Comparison of ENCODE assay signal across 18 cellular contexts in the genomic region with DNA sequence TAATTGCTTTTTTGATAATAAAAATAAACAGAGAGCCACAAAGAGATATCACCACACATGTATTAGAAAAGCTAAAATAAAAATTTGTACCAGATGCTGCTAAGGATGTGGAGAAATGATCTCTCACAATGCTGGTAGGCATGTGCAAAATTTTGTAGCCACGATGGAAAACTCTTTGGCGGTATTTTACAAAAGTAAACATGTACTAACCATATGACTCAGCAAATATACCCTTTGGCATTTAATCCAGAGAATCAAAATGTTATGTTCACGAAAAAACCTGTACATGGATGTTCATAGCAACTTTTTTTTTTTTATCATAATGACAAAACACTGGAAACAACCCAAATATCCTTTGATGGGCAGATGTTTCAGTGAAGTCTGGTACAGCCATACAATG.
A peak's percentile ranks its signal among the peaks of the same experiment; 100 is the strongest.
DNase-seq lines count a peak whose midpoint lies in the region; ATAC-seq and TF ChIP-seq lines count a peak whose summit lies in the region.
"Had no signal": no experiment of that assay in that cellular context is flagged by ENCODE, and none has a peak within 500 bp of the region (broad histone marks: within the 10 kb centered on the region; RNA-seq: fewer than 3 reads in every experiment).

No MANE protein-coding gene starts in this region.

- H4K20me1 ChIP-seq in PC-3 (ENCODE audit: low read length) (no peaks in the 10 kb centered on the region), fibroblast of lung (ENCODE audit: control insufficient read depth, extremely low read depth, insufficient read depth, low read length) (no peaks in the 10 kb centered on the region), SK-N-SH (ENCODE audit: insufficient read depth) (no peaks in the 10 kb centered on the region)

- no peak overlapping the region for H3K4me3 Mint-ChIP-seq in MCF 10A (ENCODE audit: unreplicated experiment)
- H3K4me3 Mint-ChIP-seq: B cell had no signal

- H3K4me1 ChIP-seq in breast epithelium (no peaks in the 10 kb centered on the region), PC-3 (ENCODE audit: insufficient read depth, low read length) (peaks cover 9% of the 10 kb centered on the region), fibroblast of lung (ENCODE audit: control insufficient read depth, extremely low read depth, insufficient read depth, low read length) (peaks cover 3% of the 10 kb centered on the region), tibial artery (peaks cover 0 to 74% (median 8%) of the 10 kb centered on the region in 4 donors), SK-N-SH (ENCODE audit: control insufficient read depth in 1 of 2, insufficient read depth in 2 of 2, low read depth in 1 of 2, low read length in 1 of 2) (peaks cover 0 to 5% of the 10 kb centered on the region in 2 experiments; a peak in 1 of 4 replicates)
- H3K4me1 ChIP-seq: SJCRH30 had no signal

- H3F3A ChIP-seq in PC-3 (ENCODE audit: low read length, unreplicated experiment) (no peaks in the 10 kb centered on the region), SK-N-SH (replicated peaks; ENCODE audit: insufficient read depth) (peaks cover 27% of the 10 kb centered on the region)

- no peak overlapping the region for H3K4me3 ChIP-seq in breast epithelium
- no peak overlapping the region for H3K4me3 ChIP-seq in PC-3 (ENCODE audit: low read length)
- H3K4me3 ChIP-seq in fibroblast of lung (replicated peaks in 1 of 4; ENCODE audit: control extremely low read depth in 1 of 4, insufficient read depth in 1 of 4, low read depth in 3 of 4, low read length in 4 of 4) = no peak overlapping the region
- H3K4me3 ChIP-seq in tibial artery = no peak overlapping the region
- H3K4me3 ChIP-seq in brain microvascular endothelial cell (ENCODE audit: low read depth, low read length) = no peak overlapping the region
- no peak overlapping the region for H3K4me3 ChIP-seq in SK-N-SH (ENCODE audit: low read depth in 2 of 2, low read length in 1 of 2)
- H3K4me3 ChIP-seq: PC-9, SJCRH30 had no signal

- H3K36me3 Mint-ChIP-seq in MCF 10A (ENCODE audit: insufficient read depth, unreplicated experiment) = peaks cover 10% of the 10 kb centered on the region

- DNase-seq in MCF 10A (ENCODE audit: unreplicated experiment) (peak; percentile 61), breast epithelium (ENCODE audit: low spot score in 2 of 2) (no peak), PC-3 (peak; percentile 49), fibroblast of lung (ENCODE audit: low read depth in 2 of 2) (peak; percentile 44 to 47), tibial artery (no peak), NCI-H2107 (lab: John Stamatoyannopoulos, UW) (no peak), brain microvascular endothelial cell (no peak), SK-N-SH (no peak)
- DNase-seq: DND-41, GDM1, GOT3, NCI-H1105 treated with DMSO at 0.1 percent for 48 hours, NCI-H1694, NCI-H226, PC-9, SJCRH30 had no signal

- no peaks in the 10 kb centered on the region for H3K79me2 ChIP-seq in PC-3 (ENCODE audit: low read length)
- H3K79me2 ChIP-seq in fibroblast of lung (ENCODE audit: control insufficient read depth, insufficient read depth, low read length) = peaks cover 7% of the 10 kb centered on the region
- H3K79me2 ChIP-seq in SK-N-SH (ENCODE audit: insufficient read depth) = peaks cover 71% of the 10 kb centered on the region

- ATAC-seq in PC-3 = no peak; the same call in 1 of the 2 replicates

- H3K9ac ChIP-seq in PC-3 (ENCODE audit: low read length) = no peak overlapping the region
- H3K9ac ChIP-seq in fibroblast of lung (ENCODE audit: insufficient read depth, low read length) = no peak overlapping the region
- H3K9ac ChIP-seq in SK-N-SH = no peak overlapping the region

- no peak overlapping the region for H3K4me2 ChIP-seq in PC-3 (ENCODE audit: low read length)
- no peak overlapping the region for H3K4me2 ChIP-seq in fibroblast of lung (ENCODE audit: extremely low read depth, insufficient read depth, low read length)
- H3K4me2 ChIP-seq in SK-N-SH = no peak overlapping the region
- H3K4me2 ChIP-seq: PC-9 had no signal

- H2AFZ ChIP-seq in PC-3 (ENCODE audit: low read length) (no peak overlapping the region), fibroblast of lung (ENCODE audit: low read length) (no peak overlapping the region), SK-N-SH (ENCODE audit: low read depth) (no peak overlapping the region)
- H2AFZ ChIP-seq: PC-9 had no signal

- no peak overlapping the region for H3K27ac Mint-ChIP-seq in MCF 10A (ENCODE audit: low read depth, unreplicated experiment)
- H3K27ac Mint-ChIP-seq: B cell had no signal

- in situ Hi-C loops in brain microvascular endothelial cell (cut with HindIII; ENCODE audit: low pct_ligation_motif_present, low sequenced_read_pairs) = no loop called here

- no peak for TF ChIP-seq EP300 in SK-N-SH (IDR thresholded peaks at IDR 0.05; ENCODE audit: borderline replicate concordance in 1 of 2, low read depth in 1 of 2, low read length in 1 of 2)

- H3K27me3 ChIP-seq in breast epithelium (no peaks in the 10 kb centered on the region), PC-3 (ENCODE audit: low read length) (no peaks in the 10 kb centered on the region), fibroblast of lung (ENCODE audit: control insufficient read depth, insufficient read depth, low read length) (no peaks in the 10 kb centered on the region), tibial artery (no peaks in the 10 kb centered on the region), brain microvascular endothelial cell (replicated peaks) (no peaks in the 10 kb centered on the region), SK-N-SH (ENCODE audit: insufficient read depth) (no peaks in the 10 kb centered on the region)
- H3K27me3 ChIP-seq: SJCRH30 had no signal

- H3K27ac ChIP-seq in breast epithelium (no peak overlapping the region), PC-3 (ENCODE audit: low read length) (no peak overlapping the region), fibroblast of lung (ENCODE audit: insufficient read depth, low read length) (no peak overlapping the region), tibial artery (peak overlapping the region; percentile 5 to 26), brain microvascular endothelial cell (no peak overlapping the region), SK-N-SH (ENCODE audit: low read depth in 2 of 2, low read length in 1 of 2) (peak overlapping the region in 1 of 2 experiments; percentile 17; a peak in 1 of 4 replicates)
- H3K27ac ChIP-seq: 22Rv1, PC-9, SJCRH30 had no signal

- no peak for TF ChIP-seq CTCF in MCF 10A (IDR thresholded peaks at IDR 0.05; ENCODE audit: unreplicated experiment)
- TF ChIP-seq CTCF in breast epithelium (IDR thresholded peaks at IDR 0.05) = no peak
- no peak for TF ChIP-seq CTCF in PC-3 (conservative IDR thresholded peaks at IDR 0.05; ENCODE audit: low read depth, low read length)
- no peak for TF ChIP-seq CTCF in fibroblast of lung (conservative IDR thresholded peaks at IDR 0.05 in 1 of 2, IDR thresholded peaks at IDR 0.05 in 1 of 2; ENCODE audit: low read depth in 1 of 2, low read length in 2 of 2)
- TF ChIP-seq CTCF in tibial artery (IDR thresholded peaks at IDR 0.05) = no peak
- no peak for TF ChIP-seq CTCF in brain microvascular endothelial cell (IDR thresholded peaks at IDR 0.05; ENCODE audit: low read depth, low read length, missing control alignments)
- no peak for TF ChIP-seq CTCF in SK-N-SH (IDR thresholded peaks at IDR 0.05)

- CTCF ChIA-PET in MCF 10A (lab: Yijun Ruan, JAX) = interaction anchor here (0.8 kb wide), 1 partner anchor 674 kb away, joined by 4 read pairs; no protein-coding TSS in a partner anchor
- CTCF ChIA-PET in PC-3 (lab: Charles Lee) = no interaction called here
- CTCF ChIA-PET in SK-N-SH (lab: Yijun Ruan, JAX) = no interaction called here

- BruUV-seq in MCF 10A (replicated peaks; lab: Mats Ljungman, UMichigan) (no TSS peak), PC-3 (replicated peaks; lab: Mats Ljungman, UMichigan) (no TSS peak)

- H3K9me3 Mint-ChIP-seq in MCF 10A (ENCODE audit: unreplicated experiment) = no peaks in the 10 kb centered on the region

- H3K9me2 ChIP-seq in PC-3 (replicated peaks; ENCODE audit: low read length) (no peaks in the 10 kb centered on the region), SK-N-SH (no peaks in the 10 kb centered on the region)

- TF ChIP-seq RAD21 in SK-N-SH (IDR thresholded peaks at IDR 0.05; ENCODE audit: low read length) = no peak

- H3K4me1 Mint-ChIP-seq in MCF 10A (ENCODE audit: insufficient read depth, unreplicated experiment) = peaks cover 16% of the 10 kb centered on the region

- intact Hi-C loops in MCF 10A (cut with micrococcal nuclease) = no loop called here
- intact Hi-C loops in breast epithelium (cut with DNase I; ENCODE audit: low total_unique reads) = no loop called here
- intact Hi-C loops in PC-3 (cut with micrococcal nuclease) = no loop called here
- intact Hi-C loops in tibial artery (cut with DNase I; ENCODE audit: low total_unique reads) = no loop called here

- H3K36me3 ChIP-seq in breast epithelium (no peaks in the 10 kb centered on the region), PC-3 (ENCODE audit: low read depth, low read length) (no peaks in the 10 kb centered on the region), fibroblast of lung (ENCODE audit: control insufficient read depth, insufficient read depth, low read length) (no peaks in the 10 kb centered on the region), tibial artery (peaks cover 0 to 3% (median 0%) of the 10 kb centered on the region in 3 donors), brain microvascular endothelial cell (replicated peaks) (no peaks in the 10 kb centered on the region), SK-N-SH (replicated peaks in 1 of 2; ENCODE audit: control insufficient read depth in 1 of 2, insufficient read depth in 2 of 2, low read length in 1 of 2) (peaks cover under 1 to 27% of the 10 kb centered on the region in 2 experiments)
- H3K36me3 ChIP-seq: SJCRH30 had no signal

- no peaks in the 10 kb centered on the region for H3K27me3 Mint-ChIP-seq in MCF 10A (ENCODE audit: insufficient read depth, unreplicated experiment)
- H3K27me3 Mint-ChIP-seq: B cell had no signal

- 30% methylated on average over 3 of the region's 3 CpGs for WGBS in SK-N-SH (ENCODE audit: low lambda C conversion rate)

- no peaks in the 10 kb centered on the region for H3K9me3 ChIP-seq in breast epithelium
- H3K9me3 ChIP-seq in PC-3 (ENCODE audit: low read length) = no peaks in the 10 kb centered on the region
- no peaks in the 10 kb centered on the region for H3K9me3 ChIP-seq in fibroblast of lung (ENCODE audit: control insufficient read depth, insufficient read depth, low read depth, low read length)
- H3K9me3 ChIP-seq in tibial artery = no peaks in the 10 kb centered on the region
- no peaks in the 10 kb centered on the region for H3K9me3 ChIP-seq in SK-N-SH
- H3K9me3 ChIP-seq: SJCRH30 had no signal

- no peak for TF ChIP-seq POLR2A in breast epithelium (IDR thresholded peaks at IDR 0.05)

- POLR2A ChIA-PET in MCF 10A (lab: Yijun Ruan, JAX) = interaction anchor here (0.5 to 1.3 kb wide), 3 partner anchors 18 to 547 kb away, joined by 3 read pairs; no protein-coding TSS in a partner anchor
- POLR2A ChIA-PET in PC-3 (lab: Charles Lee; ENCODE audit: unreplicated experiment) = no interaction called here
- POLR2A ChIA-PET in SK-N-SH (lab: Yijun Ruan, JAX) = no interaction called here

TF ChIP-seq in SK-N-SH, 30 proteins besides CTCF, POLR2A, EP300 and RAD21 (continues in another document):
- TF ChIP-seq, protein P1, sequence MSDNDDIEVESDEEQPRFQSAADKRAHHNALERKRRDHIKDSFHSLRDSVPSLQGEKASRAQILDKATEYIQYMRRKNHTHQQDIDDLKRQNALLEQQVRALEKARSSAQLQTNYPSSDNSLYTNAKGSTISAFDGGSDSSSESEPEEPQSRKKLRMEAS (IDR thresholded peaks at IDR 0.05; ENCODE audit: low read depth) = no peak
- TF ChIP-seq NFIC (IDR thresholded peaks at IDR 0.05; ENCODE audit: borderline replicate concordance) = no peak

Comparison
In these comparisons a context has a peak if more than half of its experiments do, and no peak if none do; other contexts are left out.
1. DNase-seq: peak in MCF 10A (single experiment), PC-3 (single experiment) and fibroblast of lung (2 of 2); none in breast epithelium (0 of 2), tibial artery (0 of 2), NCI-H2107 (single experiment), brain microvascular endothelial cell (single experiment) and SK-N-SH (single experiment).
2. H3K27ac ChIP-seq: peak in tibial artery (2 of 2); none in breast epithelium (0 of 2), PC-3 (single experiment), fibroblast of lung (single experiment) and brain microvascular endothelial cell (single experiment).